In the genomic region with DNA sequence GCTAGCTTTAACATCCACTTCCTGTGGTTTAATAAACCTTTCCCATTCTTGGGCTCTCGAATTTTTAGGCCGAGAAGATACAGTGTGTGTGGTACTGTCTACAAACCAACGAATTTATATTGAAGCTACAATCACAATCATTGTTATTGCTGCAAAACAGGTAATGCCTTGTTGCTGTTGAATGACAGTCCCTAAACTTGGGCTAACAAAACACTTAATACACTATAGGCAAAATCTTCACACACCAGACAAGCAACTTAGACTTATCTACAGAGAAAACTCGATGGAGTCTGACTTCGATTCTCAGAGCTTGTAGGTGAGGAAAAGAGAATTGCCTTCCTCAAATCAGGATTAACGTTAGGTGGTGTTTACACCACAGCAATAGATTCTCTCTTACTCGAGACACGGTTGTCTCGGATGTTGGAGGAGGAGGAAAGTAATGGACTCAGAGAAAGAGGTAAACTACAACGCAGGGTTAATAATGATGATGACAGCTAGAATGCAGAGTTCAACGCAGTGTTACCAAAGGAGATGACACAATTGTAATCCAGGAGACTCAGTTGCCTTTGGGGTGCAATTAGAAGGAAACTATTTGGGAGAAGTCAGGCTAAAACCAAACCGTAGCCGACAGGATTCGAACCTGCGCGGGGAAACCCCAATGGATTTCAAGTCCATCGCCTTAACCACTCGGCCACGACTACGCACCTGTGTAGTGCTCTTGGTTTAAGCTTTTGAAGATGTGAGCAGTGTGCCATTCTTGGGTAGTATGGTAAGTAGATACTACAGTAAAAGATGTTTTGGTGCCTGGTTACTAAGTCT, we compare ENCODE assay signal across 1 cellular context.
TF ChIP-seq lines count a peak whose summit lies in the region.

No MANE protein-coding gene starts in this region.

TF ChIP-seq in HEK293, 187 proteins besides CTCF, POLR2A, EP300 and RAD21 (continued from another document and continues in another):
- TF ChIP-seq, protein P1, sequence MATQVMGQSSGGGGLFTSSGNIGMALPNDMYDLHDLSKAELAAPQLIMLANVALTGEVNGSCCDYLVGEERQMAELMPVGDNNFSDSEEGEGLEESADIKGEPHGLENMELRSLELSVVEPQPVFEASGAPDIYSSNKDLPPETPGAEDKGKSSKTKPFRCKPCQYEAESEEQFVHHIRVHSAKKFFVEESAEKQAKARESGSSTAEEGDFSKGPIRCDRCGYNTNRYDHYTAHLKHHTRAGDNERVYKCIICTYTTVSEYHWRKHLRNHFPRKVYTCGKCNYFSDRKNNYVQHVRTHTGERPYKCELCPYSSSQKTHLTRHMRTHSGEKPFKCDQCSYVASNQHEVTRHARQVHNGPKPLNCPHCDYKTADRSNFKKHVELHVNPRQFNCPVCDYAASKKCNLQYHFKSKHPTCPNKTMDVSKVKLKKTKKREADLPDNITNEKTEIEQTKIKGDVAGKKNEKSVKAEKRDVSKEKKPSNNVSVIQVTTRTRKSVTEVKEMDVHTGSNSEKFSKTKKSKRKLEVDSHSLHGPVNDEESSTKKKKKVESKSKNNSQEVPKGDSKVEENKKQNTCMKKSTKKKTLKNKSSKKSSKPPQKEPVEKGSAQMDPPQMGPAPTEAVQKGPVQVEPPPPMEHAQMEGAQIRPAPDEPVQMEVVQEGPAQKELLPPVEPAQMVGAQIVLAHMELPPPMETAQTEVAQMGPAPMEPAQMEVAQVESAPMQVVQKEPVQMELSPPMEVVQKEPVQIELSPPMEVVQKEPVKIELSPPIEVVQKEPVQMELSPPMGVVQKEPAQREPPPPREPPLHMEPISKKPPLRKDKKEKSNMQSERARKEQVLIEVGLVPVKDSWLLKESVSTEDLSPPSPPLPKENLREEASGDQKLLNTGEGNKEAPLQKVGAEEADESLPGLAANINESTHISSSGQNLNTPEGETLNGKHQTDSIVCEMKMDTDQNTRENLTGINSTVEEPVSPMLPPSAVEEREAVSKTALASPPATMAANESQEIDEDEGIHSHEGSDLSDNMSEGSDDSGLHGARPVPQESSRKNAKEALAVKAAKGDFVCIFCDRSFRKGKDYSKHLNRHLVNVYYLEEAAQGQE (tag by site-specific recombination; IDR thresholded peaks at IDR 0.05), result peak; percentile 54; the same call in 1 of the 2 replicates
- TF ChIP-seq ZNF561 (tag by site-specific recombination; IDR thresholded peaks at IDR 0.05; ENCODE audit: borderline replicate concordance) (peak; percentile 97), ZNF112 (tag by site-specific recombination; IDR thresholded peaks at IDR 0.05) (peak; percentile 86), ZNF518A (tag by site-specific recombination; conservative IDR thresholded peaks at IDR 0.05; ENCODE audit: low read depth) (0 out of 2 replicates have a peak, but pooled peaks have one; percentile 27), ZNF391 (tag by site-specific recombination; IDR thresholded peaks at IDR 0.05; ENCODE audit: borderline replicate concordance, low read depth) (peak; percentile 96), ZNF335 (tag by site-specific recombination; conservative IDR thresholded peaks at IDR 0.05) (peak; percentile 37; the same call in 1 of the 2 replicates), ZSCAN16 (tag by site-specific recombination; IDR thresholded peaks at IDR 0.05) (0 out of 2 replicates have a peak, but pooled peaks have one; percentile 41), ZEB2 (tag by site-specific recombination; IDR thresholded peaks at IDR 0.05) (peak; percentile 98), ZNF610 (tag by site-specific recombination; IDR thresholded peaks at IDR 0.05; ENCODE audit: borderline replicate concordance) (0 out of 2 replicates have a peak, but pooled peaks have one; percentile 39), ZIC2 (tag by site-specific recombination; IDR thresholded peaks at IDR 0.05) (peak; percentile 7; the same call in 1 of the 2 replicates), PRDM10 (tag by site-specific recombination; IDR thresholded peaks at IDR 0.05) (peak; percentile 79), RBAK (tag by site-specific recombination; IDR thresholded peaks at IDR 0.05) (no peak), YY1 (tag by site-specific recombination; IDR thresholded peaks at IDR 0.05) (peak; percentile 34; the same call in 1 of the 2 replicates), ZNF169 (tag by site-specific recombination; IDR thresholded peaks at IDR 0.05) (no peak), ZNF571 (tag by site-specific recombination; IDR thresholded peaks at IDR 0.05) (no peak), ZBTB21 (tag by site-specific recombination; IDR thresholded peaks at IDR 0.05) (peak; percentile 85), IKZF3 (tag by site-specific recombination; IDR thresholded peaks at IDR 0.05) (peak; percentile 97), OSR2 (tag by site-specific recombination; IDR thresholded peaks at IDR 0.05) (peak; percentile 49), ATF2 (tag by site-specific recombination; IDR thresholded peaks at IDR 0.05; ENCODE audit: low read depth) (peak; percentile 60), ZBTB20 (tag by site-specific recombination; IDR thresholded peaks at IDR 0.05) (peak; percentile 52), SP7 (tag by site-specific recombination; IDR thresholded peaks at IDR 0.05) (peak; percentile 93), ZBTB17 (tag by site-specific recombination; IDR thresholded peaks at IDR 0.05) (peak; percentile 99), ZFP41 (tag by site-specific recombination; IDR thresholded peaks at IDR 0.05; ENCODE audit: borderline replicate concordance) (no peak)
- TF ChIP-seq, protein P2, sequence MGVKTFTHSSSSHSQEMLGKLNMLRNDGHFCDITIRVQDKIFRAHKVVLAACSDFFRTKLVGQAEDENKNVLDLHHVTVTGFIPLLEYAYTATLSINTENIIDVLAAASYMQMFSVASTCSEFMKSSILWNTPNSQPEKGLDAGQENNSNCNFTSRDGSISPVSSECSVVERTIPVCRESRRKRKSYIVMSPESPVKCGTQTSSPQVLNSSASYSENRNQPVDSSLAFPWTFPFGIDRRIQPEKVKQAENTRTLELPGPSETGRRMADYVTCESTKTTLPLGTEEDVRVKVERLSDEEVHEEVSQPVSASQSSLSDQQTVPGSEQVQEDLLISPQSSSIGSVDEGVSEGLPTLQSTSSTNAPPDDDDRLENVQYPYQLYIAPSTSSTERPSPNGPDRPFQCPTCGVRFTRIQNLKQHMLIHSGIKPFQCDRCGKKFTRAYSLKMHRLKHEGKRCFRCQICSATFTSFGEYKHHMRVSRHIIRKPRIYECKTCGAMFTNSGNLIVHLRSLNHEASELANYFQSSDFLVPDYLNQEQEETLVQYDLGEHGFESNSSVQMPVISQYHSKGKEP (tag by site-specific recombination; IDR thresholded peaks at IDR 0.05), result peak; percentile 79
- TF ChIP-seq, protein P3, sequence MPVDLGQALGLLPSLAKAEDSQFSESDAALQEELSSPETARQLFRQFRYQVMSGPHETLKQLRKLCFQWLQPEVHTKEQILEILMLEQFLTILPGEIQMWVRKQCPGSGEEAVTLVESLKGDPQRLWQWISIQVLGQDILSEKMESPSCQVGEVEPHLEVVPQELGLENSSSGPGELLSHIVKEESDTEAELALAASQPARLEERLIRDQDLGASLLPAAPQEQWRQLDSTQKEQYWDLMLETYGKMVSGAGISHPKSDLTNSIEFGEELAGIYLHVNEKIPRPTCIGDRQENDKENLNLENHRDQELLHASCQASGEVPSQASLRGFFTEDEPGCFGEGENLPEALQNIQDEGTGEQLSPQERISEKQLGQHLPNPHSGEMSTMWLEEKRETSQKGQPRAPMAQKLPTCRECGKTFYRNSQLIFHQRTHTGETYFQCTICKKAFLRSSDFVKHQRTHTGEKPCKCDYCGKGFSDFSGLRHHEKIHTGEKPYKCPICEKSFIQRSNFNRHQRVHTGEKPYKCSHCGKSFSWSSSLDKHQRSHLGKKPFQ (tag by site-specific recombination; IDR thresholded peaks at IDR 0.05), result peak; percentile 38; the same call in 1 of the 2 replicates
- TF ChIP-seq, protein P4, sequence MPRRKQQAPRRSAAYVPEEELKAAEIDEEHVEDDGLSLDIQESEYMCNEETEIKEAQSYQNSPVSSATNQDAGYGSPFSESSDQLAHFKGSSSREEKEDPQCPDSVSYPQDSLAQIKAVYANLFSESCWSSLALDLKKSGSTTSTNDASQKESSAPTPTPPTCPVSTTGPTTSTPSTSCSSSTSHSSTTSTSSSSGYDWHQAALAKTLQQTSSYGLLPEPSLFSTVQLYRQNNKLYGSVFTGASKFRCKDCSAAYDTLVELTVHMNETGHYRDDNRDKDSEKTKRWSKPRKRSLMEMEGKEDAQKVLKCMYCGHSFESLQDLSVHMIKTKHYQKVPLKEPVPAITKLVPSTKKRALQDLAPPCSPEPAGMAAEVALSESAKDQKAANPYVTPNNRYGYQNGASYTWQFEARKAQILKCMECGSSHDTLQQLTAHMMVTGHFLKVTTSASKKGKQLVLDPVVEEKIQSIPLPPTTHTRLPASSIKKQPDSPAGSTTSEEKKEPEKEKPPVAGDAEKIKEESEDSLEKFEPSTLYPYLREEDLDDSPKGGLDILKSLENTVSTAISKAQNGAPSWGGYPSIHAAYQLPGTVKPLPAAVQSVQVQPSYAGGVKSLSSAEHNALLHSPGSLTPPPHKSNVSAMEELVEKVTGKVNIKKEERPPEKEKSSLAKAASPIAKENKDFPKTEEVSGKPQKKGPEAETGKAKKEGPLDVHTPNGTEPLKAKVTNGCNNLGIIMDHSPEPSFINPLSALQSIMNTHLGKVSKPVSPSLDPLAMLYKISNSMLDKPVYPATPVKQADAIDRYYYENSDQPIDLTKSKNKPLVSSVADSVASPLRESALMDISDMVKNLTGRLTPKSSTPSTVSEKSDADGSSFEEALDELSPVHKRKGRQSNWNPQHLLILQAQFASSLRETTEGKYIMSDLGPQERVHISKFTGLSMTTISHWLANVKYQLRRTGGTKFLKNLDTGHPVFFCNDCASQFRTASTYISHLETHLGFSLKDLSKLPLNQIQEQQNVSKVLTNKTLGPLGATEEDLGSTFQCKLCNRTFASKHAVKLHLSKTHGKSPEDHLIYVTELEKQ (tag by site-specific recombination; IDR thresholded peaks at IDR 0.05; ENCODE audit: borderline replicate concordance), result peak; percentile 79
